ENCODE assay signal across 17 cellular contexts in the genomic region with DNA sequence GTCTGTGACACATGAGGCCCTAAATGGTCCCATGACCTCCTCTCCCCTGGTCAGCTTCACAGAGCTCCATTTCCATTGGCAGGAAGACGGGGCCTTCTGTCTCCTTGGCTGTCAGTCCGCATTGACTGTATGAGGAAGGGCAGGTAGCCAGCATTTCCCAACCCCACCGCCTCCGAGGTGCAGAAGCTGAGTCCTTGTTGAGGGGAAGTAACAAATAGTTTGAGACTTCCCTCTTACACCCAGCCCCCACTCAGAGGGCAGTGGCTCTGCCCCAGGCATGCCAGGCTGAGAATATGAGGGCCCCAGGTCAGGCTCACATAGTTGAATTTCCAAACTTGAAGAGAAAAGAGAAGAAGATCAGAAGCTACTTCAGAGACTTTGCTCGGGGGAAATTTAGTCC.
A peak's percentile ranks its signal among the peaks of the same experiment; 100 is the strongest.
DNase-seq lines count a peak whose midpoint lies in the region; ATAC-seq and TF ChIP-seq lines count a peak whose summit lies in the region.
"Had no signal": no experiment of that assay in that cellular context is flagged by ENCODE, and none has a peak within 500 bp of the region (broad histone marks: within the 10 kb centered on the region; RNA-seq: fewer than 3 reads in every experiment).

No MANE protein-coding gene starts in this region.

- no peaks in the 10 kb centered on the region for H3K4me1 Mint-ChIP-seq in CD14-positive monocyte
- no peaks in the 10 kb centered on the region for H3K4me1 Mint-ChIP-seq in H9

- no peak overlapping the region for H4K8ac ChIP-seq in H9 (replicated peaks; ENCODE audit: insufficient read length, low read depth, low read length)
- no peak overlapping the region for H4K8ac ChIP-seq in neuronal stem cell (ENCODE audit: low read depth, low read length)

- no peak overlapping the region for H3K9ac ChIP-seq in H9 (ENCODE audit: extremely low read depth, insufficient read length, low read length)
- no peak overlapping the region for H3K9ac ChIP-seq in neuronal stem cell (ENCODE audit: low read depth, low read length, poor library complexity)

- H3K4me1 ChIP-seq in H9 (ENCODE audit: insufficient read depth, low read length): no peaks in the 10 kb centered on the region
- no peaks in the 10 kb centered on the region for H3K4me1 ChIP-seq in suprapubic skin
- H3K4me1 ChIP-seq in neuronal stem cell (ENCODE audit: control insufficient read depth in 2 of 2, insufficient read depth in 1 of 2, low read depth in 1 of 2, low read length in 2 of 2): no peaks in the 10 kb centered on the region
- H3K4me1 ChIP-seq: BE2C had no signal

- H3K27ac Mint-ChIP-seq in CD14-positive monocyte (no peak overlapping the region), H9 (no peak overlapping the region)
- H3K27ac Mint-ChIP-seq: CD8-positive, alpha-beta T cell had no signal

- no peaks in the 10 kb centered on the region for H3K79me2 ChIP-seq in H9 (ENCODE audit: insufficient read depth, low read length)

- ATAC-seq in HG02678 (IDR thresholded peaks at IDR 0.05; ENCODE audit: unreplicated experiment): no peak
- ATAC-seq: CD8-positive, alpha-beta T cell; HCT116 had no signal

- no peak overlapping the region for H3T11ph ChIP-seq in H9 (ENCODE audit: low read length)

- H4K91ac ChIP-seq in H9 (ENCODE audit: insufficient read length, low read depth, low read length) (no peak overlapping the region), neuronal stem cell (ENCODE audit: low read depth, low read length, poor library complexity) (no peak overlapping the region)

- no CpG with 5 or more reads among the region's 5 CpGs for WGBS in H9 (ENCODE audit: extremely low coverage, insufficient read length, low lambda C conversion rate)
- WGBS in suprapubic skin: 64% methylated on average over 5 of the region's 5 CpGs
- no CpG with 5 or more reads among the region's 5 CpGs for WGBS in neuronal stem cell (ENCODE audit: extremely low coverage in 2 of 2, insufficient read length in 2 of 2, insufficient replicate concordance in 1 of 2), 2 donors

- H3K27me3 ChIP-seq in H9 (ENCODE audit: insufficient read depth, low read length) (no peaks in the 10 kb centered on the region), suprapubic skin (peaks cover 7% of the 10 kb centered on the region), neuronal stem cell (ENCODE audit: control insufficient read depth in 3 of 3, insufficient read depth in 3 of 3, low read depth in 1 of 3, low read length in 3 of 3) (no peaks in the 10 kb centered on the region)
- H3K27me3 ChIP-seq: BE2C had no signal

- no peak for TF ChIP-seq CTCF in CD14-positive monocyte (IDR thresholded peaks at IDR 0.05)
- TF ChIP-seq CTCF in H9 (conservative IDR thresholded peaks at IDR 0.05): no peak
- TF ChIP-seq CTCF in suprapubic skin (IDR thresholded peaks at IDR 0.05): no peak

- H3K36me3 ChIP-seq in suprapubic skin (no peaks in the 10 kb centered on the region), neuronal stem cell (replicated peaks in 1 of 2; ENCODE audit: control insufficient read depth in 2 of 2, insufficient read depth in 2 of 2, low read length in 2 of 2) (no peaks in the 10 kb centered on the region)
- H3K36me3 ChIP-seq: BE2C had no signal

- H3K9me3 ChIP-seq in H9 (ENCODE audit: control insufficient read depth, low read depth, low read length) (peaks cover 18% of the 10 kb centered on the region), suprapubic skin (no peaks in the 10 kb centered on the region), neuronal stem cell (replicated peaks in 1 of 2; ENCODE audit: control insufficient read depth in 2 of 2, insufficient read depth in 1 of 2, low read depth in 1 of 2, low read length in 2 of 2) (peaks cover 0 to 4% of the 10 kb centered on the region in 2 donors)

- H3K27ac ChIP-seq in H9 (ENCODE audit: insufficient read length, low read depth, low read length) (no peak overlapping the region), suprapubic skin (no peak overlapping the region), neuronal stem cell (replicated peaks; ENCODE audit: low read length) (no peak overlapping the region)

- no peak overlapping the region for H3K56ac ChIP-seq in H9 (ENCODE audit: insufficient read length, low read depth, low read length)

- H3K14ac ChIP-seq in H9 (ENCODE audit: insufficient read depth, low read length) (no peak overlapping the region), neuronal stem cell (ENCODE audit: low read length) (no peak overlapping the region)

- DNase-seq in CD14-positive monocyte (ENCODE audit: low spot score) (peak; percentile 15), H9 (peak; percentile 4), islet precursor cell (peak; percentile 23), suprapubic skin (ENCODE audit: low spot score in 2 of 2) (peak; percentile 25 to 28), medulla oblongata (ENCODE audit: extremely low spot score) (no peak), neuronal stem cell (ENCODE audit: low spot score) (no peak)
- DNase-seq: BE2C, DND-41, GDM1, MV-4-11, NCI-H1417 treated with DMSO at 0.1 percent for 48 hours, NCI-H2029, NCI-H524, RPMI8226 had no signal

- H3K4ac ChIP-seq in H9 (ENCODE audit: low read depth, low read length): no peak overlapping the region
- H3K4ac ChIP-seq in neuronal stem cell (ENCODE audit: low read length): no peak overlapping the region

- no peaks in the 10 kb centered on the region for H3K23me2 ChIP-seq in H9 (ENCODE audit: insufficient read length, low read depth, low read length, poor library complexity, severe bottlenecking)

- H3K9me3 Mint-ChIP-seq in CD14-positive monocyte: peaks cover 18 to 23% (median 20%) of the 10 kb centered on the region in 7 donors
- H3K9me3 Mint-ChIP-seq in H9: peaks cover 28 to 35% of the 10 kb centered on the region in 2 experiments

- no peak overlapping the region for H3K18ac ChIP-seq in H9 (ENCODE audit: insufficient read length, low read depth, low read length)
- H3K18ac ChIP-seq in neuronal stem cell (ENCODE audit: low read length): no peak overlapping the region

- H4K20me1 ChIP-seq in H9 (ENCODE audit: control insufficient read depth, insufficient read depth, insufficient read length): no peaks in the 10 kb centered on the region

- H3K4me3 ChIP-seq in suprapubic skin: no peak overlapping the region
- H3K4me3 ChIP-seq in neuronal stem cell (ENCODE audit: low read length in 2 of 2): no peak overlapping the region

- H2BK120ac ChIP-seq in H9 (ENCODE audit: low read depth, low read length, poor library complexity, severe bottlenecking): no peak overlapping the region
- no peak overlapping the region for H2BK120ac ChIP-seq in neuronal stem cell (ENCODE audit: low read depth, low read length)

- H3K4me3 Mint-ChIP-seq in CD14-positive monocyte: no peak overlapping the region
- no peak overlapping the region for H3K4me3 Mint-ChIP-seq in H9
- H3K4me3 Mint-ChIP-seq: CD8-positive, alpha-beta T cell had no signal

- H2AK5ac ChIP-seq in H9 (ENCODE audit: insufficient read length, low read length): no peak overlapping the region
- no peak overlapping the region for H2AK5ac ChIP-seq in neuronal stem cell (ENCODE audit: low read depth, low read length)

- H2AFZ ChIP-seq in H9 (ENCODE audit: low read length) (no peak overlapping the region), neuronal stem cell (ENCODE audit: low read length) (no peak overlapping the region)

- no peak overlapping the region for H3K23ac ChIP-seq in H9 (ENCODE audit: insufficient read length, low read depth, low read length)
- no peak overlapping the region for H3K23ac ChIP-seq in neuronal stem cell (ENCODE audit: low read depth, low read length, poor library complexity)

- H2BK5ac ChIP-seq in H9 (ENCODE audit: insufficient read length, low read length): no peak overlapping the region
- no peak overlapping the region for H2BK5ac ChIP-seq in neuronal stem cell (ENCODE audit: low read length)

- H2BK15ac ChIP-seq in H9 (ENCODE audit: low read depth, low read length): no peak overlapping the region
- no peak overlapping the region for H2BK15ac ChIP-seq in neuronal stem cell (ENCODE audit: low read length)

- H2BK20ac ChIP-seq in H9 (ENCODE audit: low read depth, low read length, poor library complexity, severe bottlenecking): no peak overlapping the region

- intact Hi-C loops in CD14-positive monocyte (cut with micrococcal nuclease): no loop called here

- no peak overlapping the region for H4K5ac ChIP-seq in H9 (ENCODE audit: insufficient read length, low read depth, low read length)

- no peak for TF ChIP-seq EP300 in suprapubic skin (IDR thresholded peaks at IDR 0.05)

- no peak overlapping the region for H3K4me2 ChIP-seq in H9 (ENCODE audit: insufficient read depth, insufficient read length, low read length)
- H3K4me2 ChIP-seq in neuronal stem cell (ENCODE audit: insufficient read depth, low read length, poor library complexity, severe bottlenecking): no peak overlapping the region

- peaks cover 0 to 3% (median 1%) of the 10 kb centered on the region in 3 donors for H3K27me3 Mint-ChIP-seq in CD14-positive monocyte (ENCODE audit: low read depth in 3 of 3)
- peaks cover 47% of the 10 kb centered on the region for H3K27me3 Mint-ChIP-seq in H9 (ENCODE audit: low read depth)

- TF ChIP-seq POLR2A in suprapubic skin (IDR thresholded peaks at IDR 0.05): no peak

- H3K79me1 ChIP-seq in H9 (ENCODE audit: insufficient read depth, low read depth, low read length, poor library complexity, severe bottlenecking) (no peaks in the 10 kb centered on the region), neuronal stem cell (ENCODE audit: low read depth, low read length) (no peaks in the 10 kb centered on the region)

- H3K36me3 Mint-ChIP-seq in CD14-positive monocyte (no peaks in the 10 kb centered on the region), H9 (ENCODE audit: insufficient read depth in 1 of 3, low read depth in 3 of 3) (peaks cover 6 to 16% (median 6%) of the 10 kb centered on the region in 3 experiments)
- H3K36me3 Mint-ChIP-seq: CD8-positive, alpha-beta T cell had no signal

- H2BK12ac ChIP-seq in H9 (ENCODE audit: insufficient read length, low read depth, low read length): no peak overlapping the region
- H2BK12ac ChIP-seq in neuronal stem cell (ENCODE audit: low read length): no peak overlapping the region

Comparison
In these comparisons a context has a peak if more than half of its experiments do, and no peak if none do; other contexts are left out.
1. DNase-seq: peak in CD14-positive monocyte (single experiment), H9 (single experiment), islet precursor cell (single experiment) and suprapubic skin (2 of 2); none in medulla oblongata (single experiment) and neuronal stem cell (single experiment).